ENCODE assay signal across 19 cellular contexts in genomic region chr19:53576941-53577653, GRCh38. TPM values are rescaled to one million over a fixed set of nuclear protein-coding genes. Genes with fewer than 3 reads are reported as not detected.
"Had no signal": no experiment of that assay in that cellular context is flagged by ENCODE, and none has a peak within 500 bp of the region (broad histone marks: within the 10 kb centered on the region; RNA-seq: fewer than 3 reads in every experiment).

No MANE protein-coding gene starts in this region.

- H3K27ac ChIP-seq: cardiac muscle cell, heart left ventricle, neural progenitor cell, ovary, stomach, tibial nerve had no signal

- H3K9ac ChIP-seq: neural progenitor cell had no signal

- H3K4me1 ChIP-seq: heart left ventricle, neural progenitor cell, stomach, tibial nerve had no signal

- H3K27ac Mint-ChIP-seq: activated naive CD8-positive, alpha-beta T cell treated with anti-CD3 and anti-CD28 coated beads, Interleukin-2, amount 50 U/mL, for 24 hours; neural progenitor cell had no signal

- DNase-seq: activated CD4-positive, alpha-beta T cell treated with anti-CD3 and anti-CD28 coated beads for 1 hour; activated CD4-positive, alpha-beta T cell treated with anti-CD3 and anti-CD28 coated beads, Interleukin-2, amount 50 U/mL, for 48 hours; activated gamma-delta T cell treated with Interleukin-2 at 50 U/mL for 16 hours; activated naive CD8-positive, alpha-beta T cell treated with anti-CD3 and anti-CD28 coated beads, Interleukin-2, amount 50 U/mL, for 24 hours; activated T-cell treated with anti-CD3 and anti-CD28 coated beads, Interleukin-2, amount 50 U/mL, for 4 hours; heart left ventricle; mesenchymal stem cell; stimulated activated CD4-positive, alpha-beta T cell treated with anti-CD3 and anti-CD28 coated beads, Interleukin-4, amount 100 ng/mL, for 4 hours; stomach; T1000 had no signal

- H3K4me3 ChIP-seq: cardiac muscle cell, heart left ventricle, neural progenitor cell, ovary, stomach, tibial nerve had no signal

- H3K36me3 ChIP-seq: ovary had no signal

- H3K4me1 Mint-ChIP-seq: activated naive CD8-positive, alpha-beta T cell treated with anti-CD3 and anti-CD28 coated beads, Interleukin-2, amount 50 U/mL, for 24 hours; neural progenitor cell had no signal

- H3K27me3 Mint-ChIP-seq: activated naive CD8-positive, alpha-beta T cell treated with anti-CD3 and anti-CD28 coated beads, Interleukin-2, amount 50 U/mL, for 24 hours had no signal

- H3K4me3 Mint-ChIP-seq: activated naive CD8-positive, alpha-beta T cell treated with anti-CD3 and anti-CD28 coated beads, Interleukin-2, amount 50 U/mL, for 24 hours; activated T-cell treated with anti-CD3 and anti-CD28 coated beads, Interleukin-2, amount 50 U/mL, for 4 hours; neural progenitor cell had no signal

- ATAC-seq: activated naive CD8-positive, alpha-beta T cell treated with anti-CD3 and anti-CD28 coated beads, Interleukin-2, amount 50 U/mL, for 24 hours; activated T-cell treated with anti-CD3 and anti-CD28 coated beads, Interleukin-2, amount 50 U/mL, for 4 hours; left lobe of liver had no signal

- H3K27me3 ChIP-seq: cardiac muscle cell, heart left ventricle, neural progenitor cell, ovary, stomach, tibial nerve had no signal

RNA-seq across cellular contexts. Expression of gene DPRX, which starts 54.7 kb away (rescaled TPM):
- total RNA-seq: activated T-cell treated with anti-CD3 and anti-CD28 coated beads, Interleukin-2, amount 50 U/mL, for 4 hours; cardiac muscle cell; fibroblast of lung; frontal cortex; heart left ventricle; left lobe of liver; myocyte; ovary; renal cortical epithelial cell; tibial nerve had no signal
- polyA plus RNA-seq: cardiac muscle cell, fibroblast of lung, ovary, stomach had no signal
